ENCODE assay signal across 26 cellular contexts in genomic region chr6:146741609-146742008, GRCh38.
DNase-seq lines count a peak whose midpoint lies in the region; TF ChIP-seq lines count a peak whose summit lies in the region.
"Had no signal": no experiment of that assay in that cellular context is flagged by ENCODE, and none has a peak within 500 bp of the region (broad histone marks: within the 10 kb centered on the region; RNA-seq: fewer than 3 reads in every experiment).

No MANE protein-coding gene starts in this region.

- DNase-seq in HCEC 1CT: peak; percentile 49
- DNase-seq in RPMI7951 (ENCODE audit: low read depth): peak; percentile 25
- DNase-seq in dermis blood vessel endothelial cell: peak; percentile 23
- peak; percentile 15 for DNase-seq in skeletal muscle cell (ENCODE audit: low read depth)
- no peak for DNase-seq in GM13976 (ENCODE audit: low spot score)
- DNase-seq in colonic mucosa: no peak
- DNase-seq in tibial artery: no peak
- DNase-seq: activated CD4-positive, alpha-beta T cell treated with anti-CD3 and anti-CD28 coated beads, Interleukin-2, amount 50 U/mL, for 4 hours; activated naive CD4-positive, alpha-beta T cell treated with Interleukin-2 at 50 U/mL for 16 hours; amniotic stem cell; CD4-positive, CD25-positive, alpha-beta regulatory T cell; cortex of kidney; endodermal cell; H7; hippocampal formation; immature natural killer cell; Kasumi-1; mesendoderm; NCI-H524 treated with DMSO at 0.1 percent for 48 hours; Peyer's patch; posterior cingulate gyrus; SIG-M5; stimulated activated naive CD4-positive, alpha-beta T cell treated with Interleukin-2 at 50 U/mL for 16 hours; T1000 had no signal

- no peak overlapping the region for H3K9ac ChIP-seq in colonic mucosa (ENCODE audit: low read depth in 2 of 2, low read length in 2 of 2)
- H3K9ac ChIP-seq: neural progenitor cell had no signal

- H3K9me3 ChIP-seq in colonic mucosa (no peaks in the 10 kb centered on the region), tibial artery (no peaks in the 10 kb centered on the region)
- H3K9me3 ChIP-seq: gastroesophageal sphincter, Peyer's patch had no signal

- H3K27me3 ChIP-seq in colonic mucosa: no peaks in the 10 kb centered on the region
- H3K27me3 ChIP-seq in tibial artery: no peaks in the 10 kb centered on the region
- H3K27me3 ChIP-seq: gastroesophageal sphincter, neural progenitor cell, Peyer's patch had no signal

- H3K4me1 ChIP-seq in colonic mucosa (no peaks in the 10 kb centered on the region), tibial artery (no peaks in the 10 kb centered on the region)
- H3K4me1 ChIP-seq: gastroesophageal sphincter, neural progenitor cell, Peyer's patch had no signal

- H3K4me3 ChIP-seq in skeletal muscle cell (ENCODE audit: low read depth, low read length) (no peak overlapping the region), colonic mucosa (no peak overlapping the region), tibial artery (no peak overlapping the region)
- H3K4me3 ChIP-seq: gastroesophageal sphincter, neural progenitor cell, Peyer's patch had no signal

- H3K27ac ChIP-seq in colonic mucosa (no peak overlapping the region), tibial artery (no peak overlapping the region)
- H3K27ac ChIP-seq: gastroesophageal sphincter, neural progenitor cell, Peyer's patch had no signal

- in situ Hi-C loops in GM13976 (cut with MboI; ENCODE audit: low sequenced_read_pairs, unreplicated experiment): no loop called here

- intact Hi-C loops in colonic mucosa (cut with DNase I): no loop called here
- intact Hi-C loops in tibial artery (cut with DNase I; ENCODE audit: low total_unique reads): no loop called here

- no peak for TF ChIP-seq CTCF in GM13976 (IDR thresholded peaks at IDR 0.05; ENCODE audit: borderline replicate concordance, control extremely low read depth, extremely low read depth, insufficient read depth, missing control alignments)
- no peak for TF ChIP-seq CTCF in colonic mucosa (IDR thresholded peaks at IDR 0.05)
- TF ChIP-seq CTCF in tibial artery (IDR thresholded peaks at IDR 0.05): no peak

- H3K36me3 ChIP-seq in colonic mucosa (no peaks in the 10 kb centered on the region), tibial artery (no peaks in the 10 kb centered on the region)
- H3K36me3 ChIP-seq: gastroesophageal sphincter, neural progenitor cell, Peyer's patch had no signal

Comparison
In these comparisons a context has a peak if more than half of its experiments do, and no peak if none do; other contexts are left out.
1. DNase-seq: peak in HCEC 1CT (single experiment), RPMI7951 (single experiment), dermis blood vessel endothelial cell (single experiment) and skeletal muscle cell (single experiment); none in GM13976 (single experiment), colonic mucosa (single experiment) and tibial artery (0 of 2).